Comparison of ENCODE assay signal across 1 cellular context in the genomic region with DNA sequence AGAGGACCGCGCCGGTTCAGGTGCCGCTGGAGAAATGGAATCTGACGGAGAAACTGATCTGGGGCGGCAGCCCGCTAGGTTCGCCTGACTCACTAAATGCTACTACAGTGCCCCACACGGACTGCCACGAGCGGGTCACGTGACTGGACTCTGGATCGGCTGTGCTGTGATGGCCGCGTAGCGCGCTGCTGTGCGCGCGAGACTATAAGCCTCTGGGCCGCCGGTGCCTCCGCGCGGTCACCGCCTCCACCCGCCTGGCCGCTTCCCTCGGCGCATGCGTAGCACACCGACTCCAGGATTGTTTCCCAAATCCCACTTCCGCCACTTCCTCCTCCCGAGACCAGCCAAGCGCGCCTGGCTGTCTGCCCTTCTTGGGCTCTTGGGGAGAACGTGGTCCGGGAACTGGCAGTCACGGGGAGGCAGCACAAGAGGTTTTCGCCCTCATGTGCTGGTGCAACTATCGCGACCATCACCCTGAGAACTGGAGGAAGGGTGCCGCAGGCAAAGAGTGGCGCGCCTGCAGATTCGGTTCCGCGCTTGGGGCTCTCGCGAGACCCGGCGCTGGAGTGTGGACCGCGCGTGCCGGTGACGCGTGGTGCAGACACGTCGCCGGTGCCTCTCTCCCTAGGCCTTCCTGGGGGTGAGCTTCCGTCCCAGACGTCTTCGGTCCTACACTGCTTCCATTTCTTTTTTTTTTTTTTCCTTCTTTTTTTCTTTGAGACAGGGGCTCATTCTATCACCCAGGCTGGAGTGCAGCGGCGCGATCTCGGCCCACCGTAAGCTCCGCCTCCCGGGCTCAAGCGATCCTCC.
TF ChIP-seq lines count a peak whose summit lies in the region.

No MANE protein-coding gene starts in this region.

TF ChIP-seq in HepG2, 621 proteins besides CTCF, POLR2A, EP300 and RAD21 (continued from another document and continues in another):
- TF ChIP-seq MTA1 (CRISPR knock-in tag; IDR thresholded peaks at IDR 0.05; ENCODE audit: borderline replicate concordance) (no peak), CENPX (CRISPR knock-in tag; IDR thresholded peaks at IDR 0.05) (no peak), ZFP90 (CRISPR knock-in tag; IDR thresholded peaks at IDR 0.05; ENCODE audit: borderline replicate concordance) (peak; percentile 87), ADNP (CRISPR knock-in tag; IDR thresholded peaks at IDR 0.05) (peak; percentile 62; the same call in 1 of the 2 replicates), ZNF660 (CRISPR knock-in tag; IDR thresholded peaks at IDR 0.05; ENCODE audit: borderline replicate concordance, low read depth) (no peak), AGO2 (optimal IDR thresholded peaks at IDR 0.05; ENCODE audit: low read depth, low read length) (peak; percentile 90), KAT7 (CRISPR knock-in tag; IDR thresholded peaks at IDR 0.05; ENCODE audit: borderline replicate concordance) (peak; percentile 22; the same call in 1 of the 2 replicates), KLF11 (CRISPR knock-in tag; IDR thresholded peaks at IDR 0.05) (peak; percentile 64; the same call in 1 of the 2 replicates), CREB1 (IDR thresholded peaks at IDR 0.05) (peak; percentile 87), CREB1 (CRISPR knock-in tag; IDR thresholded peaks at IDR 0.05) (peak; percentile 86), TRIM24 (CRISPR knock-in tag; IDR thresholded peaks at IDR 0.05) (no peak), ATM (IDR thresholded peaks at IDR 0.05; ENCODE audit: borderline replicate concordance) (no peak), NCOR1 (IDR thresholded peaks at IDR 0.05; ENCODE audit: borderline replicate concordance, low read length) (no peak), ZBTB7B (CRISPR knock-in tag; IDR thresholded peaks at IDR 0.05) (0 out of 2 replicates have a peak, but pooled peaks have one; percentile 29), ZNF891 (CRISPR knock-in tag; IDR thresholded peaks at IDR 0.05) (peak; percentile 94), ZNF136 (CRISPR knock-in tag; IDR thresholded peaks at IDR 0.05; ENCODE audit: low read depth) (0 out of 2 replicates have a peak, but pooled peaks have one; percentile 20), ZNF224 (CRISPR knock-in tag; IDR thresholded peaks at IDR 0.05) (peak; percentile 93; the same call in 1 of the 2 replicates), SRSF9 (IDR thresholded peaks at IDR 0.05; ENCODE audit: borderline replicate concordance, insufficient read depth, low read depth, low read length, poor library complexity, severe bottlenecking) (no peak), IKZF4 (CRISPR knock-in tag; IDR thresholded peaks at IDR 0.05; ENCODE audit: borderline replicate concordance, low read depth, not compliant biosample characterization) (no peak), POLR2AphosphoS2 (IDR thresholded peaks at IDR 0.05; ENCODE audit: low read depth, low read length) (peak; percentile 67; the same call in 1 of the 2 replicates), ZNF616 (CRISPR knock-in tag; IDR thresholded peaks at IDR 0.05; ENCODE audit: low read depth) (peak; percentile 15; the same call in 1 of the 2 replicates), NPAS2 (CRISPR knock-in tag; IDR thresholded peaks at IDR 0.05; ENCODE audit: borderline replicate concordance) (no peak), PPARG (CRISPR knock-in tag; conservative IDR thresholded peaks at IDR 0.05) (no peak), KLF9 (CRISPR knock-in tag; IDR thresholded peaks at IDR 0.05; ENCODE audit: low read depth) (peak; percentile 76; the same call in 1 of the 2 replicates), NFIC (IDR thresholded peaks at IDR 0.05; ENCODE audit: low read length) (0 out of 2 replicates have a peak, but pooled peaks have one; percentile 0), ZNF605 (CRISPR knock-in tag; IDR thresholded peaks at IDR 0.05) (peak; percentile 80), YEATS2 (CRISPR knock-in tag; IDR thresholded peaks at IDR 0.05; ENCODE audit: borderline replicate concordance) (peak; percentile 90; the same call in 1 of the 2 replicates), MYNN (CRISPR knock-in tag; IDR thresholded peaks at IDR 0.05; ENCODE audit: low read depth) (no peak; the same call in 1 of the 2 replicates), ZNF563 (CRISPR knock-in tag; IDR thresholded peaks at IDR 0.05) (peak; percentile 97), ATRX (CRISPR knock-in tag; IDR thresholded peaks at IDR 0.05; ENCODE audit: borderline replicate concordance) (peak; percentile 67; the same call in 1 of the 2 replicates)
- TF ChIP-seq, protein P1, sequence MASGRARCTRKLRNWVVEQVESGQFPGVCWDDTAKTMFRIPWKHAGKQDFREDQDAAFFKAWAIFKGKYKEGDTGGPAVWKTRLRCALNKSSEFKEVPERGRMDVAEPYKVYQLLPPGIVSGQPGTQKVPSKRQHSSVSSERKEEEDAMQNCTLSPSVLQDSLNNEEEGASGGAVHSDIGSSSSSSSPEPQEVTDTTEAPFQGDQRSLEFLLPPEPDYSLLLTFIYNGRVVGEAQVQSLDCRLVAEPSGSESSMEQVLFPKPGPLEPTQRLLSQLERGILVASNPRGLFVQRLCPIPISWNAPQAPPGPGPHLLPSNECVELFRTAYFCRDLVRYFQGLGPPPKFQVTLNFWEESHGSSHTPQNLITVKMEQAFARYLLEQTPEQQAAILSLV (CRISPR knock-in tag; IDR thresholded peaks at IDR 0.05; ENCODE audit: borderline replicate concordance): no peak; the same call in 1 of the 2 replicates
- TF ChIP-seq, protein P2, sequence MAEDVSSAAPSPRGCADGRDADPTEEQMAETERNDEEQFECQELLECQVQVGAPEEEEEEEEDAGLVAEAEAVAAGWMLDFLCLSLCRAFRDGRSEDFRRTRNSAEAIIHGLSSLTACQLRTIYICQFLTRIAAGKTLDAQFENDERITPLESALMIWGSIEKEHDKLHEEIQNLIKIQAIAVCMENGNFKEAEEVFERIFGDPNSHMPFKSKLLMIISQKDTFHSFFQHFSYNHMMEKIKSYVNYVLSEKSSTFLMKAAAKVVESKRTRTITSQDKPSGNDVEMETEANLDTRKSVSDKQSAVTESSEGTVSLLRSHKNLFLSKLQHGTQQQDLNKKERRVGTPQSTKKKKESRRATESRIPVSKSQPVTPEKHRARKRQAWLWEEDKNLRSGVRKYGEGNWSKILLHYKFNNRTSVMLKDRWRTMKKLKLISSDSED (CRISPR knock-in tag; IDR thresholded peaks at IDR 0.05): no peak
- TF ChIP-seq, protein P3, sequence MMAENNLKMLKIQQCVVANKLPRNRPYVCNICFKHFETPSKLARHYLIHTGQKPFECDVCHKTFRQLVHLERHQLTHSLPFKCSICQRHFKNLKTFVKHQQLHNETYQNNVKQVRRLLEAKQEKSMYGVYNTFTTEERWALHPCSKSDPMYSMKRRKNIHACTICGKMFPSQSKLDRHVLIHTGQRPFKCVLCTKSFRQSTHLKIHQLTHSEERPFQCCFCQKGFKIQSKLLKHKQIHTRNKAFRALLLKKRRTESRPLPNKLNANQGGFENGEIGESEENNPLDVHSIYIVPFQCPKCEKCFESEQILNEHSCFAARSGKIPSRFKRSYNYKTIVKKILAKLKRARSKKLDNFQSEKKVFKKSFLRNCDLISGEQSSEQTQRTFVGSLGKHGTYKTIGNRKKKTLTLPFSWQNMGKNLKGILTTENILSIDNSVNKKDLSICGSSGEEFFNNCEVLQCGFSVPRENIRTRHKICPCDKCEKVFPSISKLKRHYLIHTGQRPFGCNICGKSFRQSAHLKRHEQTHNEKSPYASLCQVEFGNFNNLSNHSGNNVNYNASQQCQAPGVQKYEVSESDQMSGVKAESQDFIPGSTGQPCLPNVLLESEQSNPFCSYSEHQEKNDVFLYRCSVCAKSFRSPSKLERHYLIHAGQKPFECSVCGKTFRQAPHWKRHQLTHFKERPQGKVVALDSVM (CRISPR knock-in tag; IDR thresholded peaks at IDR 0.05): peak; percentile 86
- TF ChIP-seq, protein P4, sequence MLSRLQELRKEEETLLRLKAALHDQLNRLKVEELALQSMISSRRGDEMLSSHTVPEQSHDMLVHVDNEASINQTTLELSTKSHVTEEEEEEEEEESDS (CRISPR knock-in tag; IDR thresholded peaks at IDR 0.05; ENCODE audit: borderline replicate concordance): 0 out of 2 replicates have a peak, but pooled peaks have one; percentile 25
- TF ChIP-seq, protein P5, sequence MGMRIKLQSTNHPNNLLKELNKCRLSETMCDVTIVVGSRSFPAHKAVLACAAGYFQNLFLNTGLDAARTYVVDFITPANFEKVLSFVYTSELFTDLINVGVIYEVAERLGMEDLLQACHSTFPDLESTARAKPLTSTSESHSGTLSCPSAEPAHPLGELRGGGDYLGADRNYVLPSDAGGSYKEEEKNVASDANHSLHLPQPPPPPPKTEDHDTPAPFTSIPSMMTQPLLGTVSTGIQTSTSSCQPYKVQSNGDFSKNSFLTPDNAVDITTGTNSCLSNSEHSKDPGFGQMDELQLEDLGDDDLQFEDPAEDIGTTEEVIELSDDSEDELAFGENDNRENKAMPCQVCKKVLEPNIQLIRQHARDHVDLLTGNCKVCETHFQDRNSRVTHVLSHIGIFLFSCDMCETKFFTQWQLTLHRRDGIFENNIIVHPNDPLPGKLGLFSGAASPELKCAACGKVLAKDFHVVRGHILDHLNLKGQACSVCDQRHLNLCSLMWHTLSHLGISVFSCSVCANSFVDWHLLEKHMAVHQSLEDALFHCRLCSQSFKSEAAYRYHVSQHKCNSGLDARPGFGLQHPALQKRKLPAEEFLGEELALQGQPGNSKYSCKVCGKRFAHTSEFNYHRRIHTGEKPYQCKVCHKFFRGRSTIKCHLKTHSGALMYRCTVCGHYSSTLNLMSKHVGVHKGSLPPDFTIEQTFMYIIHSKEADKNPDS (CRISPR knock-in tag; IDR thresholded peaks at IDR 0.05): 0 out of 2 replicates have a peak, but pooled peaks have one; percentile 51
- TF ChIP-seq, protein P6, sequence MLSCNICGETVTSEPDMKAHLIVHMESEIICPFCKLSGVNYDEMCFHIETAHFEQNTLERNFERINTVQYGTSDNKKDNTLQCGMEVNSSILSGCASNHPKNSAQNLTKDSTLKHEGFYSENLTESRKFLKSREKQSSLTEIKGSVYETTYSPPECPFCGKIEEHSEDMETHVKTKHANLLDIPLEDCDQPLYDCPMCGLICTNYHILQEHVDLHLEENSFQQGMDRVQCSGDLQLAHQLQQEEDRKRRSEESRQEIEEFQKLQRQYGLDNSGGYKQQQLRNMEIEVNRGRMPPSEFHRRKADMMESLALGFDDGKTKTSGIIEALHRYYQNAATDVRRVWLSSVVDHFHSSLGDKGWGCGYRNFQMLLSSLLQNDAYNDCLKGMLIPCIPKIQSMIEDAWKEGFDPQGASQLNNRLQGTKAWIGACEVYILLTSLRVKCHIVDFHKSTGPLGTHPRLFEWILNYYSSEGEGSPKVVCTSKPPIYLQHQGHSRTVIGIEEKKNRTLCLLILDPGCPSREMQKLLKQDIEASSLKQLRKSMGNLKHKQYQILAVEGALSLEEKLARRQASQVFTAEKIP (CRISPR knock-in tag; IDR thresholded peaks at IDR 0.05; ENCODE audit: borderline replicate concordance): no peak
- TF ChIP-seq, protein P7, sequence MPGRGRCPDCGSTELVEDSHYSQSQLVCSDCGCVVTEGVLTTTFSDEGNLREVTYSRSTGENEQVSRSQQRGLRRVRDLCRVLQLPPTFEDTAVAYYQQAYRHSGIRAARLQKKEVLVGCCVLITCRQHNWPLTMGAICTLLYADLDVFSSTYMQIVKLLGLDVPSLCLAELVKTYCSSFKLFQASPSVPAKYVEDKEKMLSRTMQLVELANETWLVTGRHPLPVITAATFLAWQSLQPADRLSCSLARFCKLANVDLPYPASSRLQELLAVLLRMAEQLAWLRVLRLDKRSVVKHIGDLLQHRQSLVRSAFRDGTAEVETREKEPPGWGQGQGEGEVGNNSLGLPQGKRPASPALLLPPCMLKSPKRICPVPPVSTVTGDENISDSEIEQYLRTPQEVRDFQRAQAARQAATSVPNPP (CRISPR knock-in tag; IDR thresholded peaks at IDR 0.05): peak; percentile 69; the same call in 1 of the 2 replicates
- TF ChIP-seq, protein P8, sequence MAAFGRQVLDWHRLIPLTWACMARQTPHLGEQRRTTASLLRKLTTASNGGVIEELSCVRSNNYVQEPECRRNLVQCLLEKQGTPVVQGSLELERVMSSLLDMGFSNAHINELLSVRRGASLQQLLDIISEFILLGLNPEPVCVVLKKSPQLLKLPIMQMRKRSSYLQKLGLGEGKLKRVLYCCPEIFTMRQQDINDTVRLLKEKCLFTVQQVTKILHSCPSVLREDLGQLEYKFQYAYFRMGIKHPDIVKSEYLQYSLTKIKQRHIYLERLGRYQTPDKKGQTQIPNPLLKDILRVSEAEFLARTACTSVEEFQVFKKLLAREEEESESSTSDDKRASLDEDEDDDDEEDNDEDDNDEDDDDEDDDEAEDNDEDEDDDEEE (CRISPR knock-in tag; IDR thresholded peaks at IDR 0.05): peak; percentile 83
- TF ChIP-seq, protein P9, sequence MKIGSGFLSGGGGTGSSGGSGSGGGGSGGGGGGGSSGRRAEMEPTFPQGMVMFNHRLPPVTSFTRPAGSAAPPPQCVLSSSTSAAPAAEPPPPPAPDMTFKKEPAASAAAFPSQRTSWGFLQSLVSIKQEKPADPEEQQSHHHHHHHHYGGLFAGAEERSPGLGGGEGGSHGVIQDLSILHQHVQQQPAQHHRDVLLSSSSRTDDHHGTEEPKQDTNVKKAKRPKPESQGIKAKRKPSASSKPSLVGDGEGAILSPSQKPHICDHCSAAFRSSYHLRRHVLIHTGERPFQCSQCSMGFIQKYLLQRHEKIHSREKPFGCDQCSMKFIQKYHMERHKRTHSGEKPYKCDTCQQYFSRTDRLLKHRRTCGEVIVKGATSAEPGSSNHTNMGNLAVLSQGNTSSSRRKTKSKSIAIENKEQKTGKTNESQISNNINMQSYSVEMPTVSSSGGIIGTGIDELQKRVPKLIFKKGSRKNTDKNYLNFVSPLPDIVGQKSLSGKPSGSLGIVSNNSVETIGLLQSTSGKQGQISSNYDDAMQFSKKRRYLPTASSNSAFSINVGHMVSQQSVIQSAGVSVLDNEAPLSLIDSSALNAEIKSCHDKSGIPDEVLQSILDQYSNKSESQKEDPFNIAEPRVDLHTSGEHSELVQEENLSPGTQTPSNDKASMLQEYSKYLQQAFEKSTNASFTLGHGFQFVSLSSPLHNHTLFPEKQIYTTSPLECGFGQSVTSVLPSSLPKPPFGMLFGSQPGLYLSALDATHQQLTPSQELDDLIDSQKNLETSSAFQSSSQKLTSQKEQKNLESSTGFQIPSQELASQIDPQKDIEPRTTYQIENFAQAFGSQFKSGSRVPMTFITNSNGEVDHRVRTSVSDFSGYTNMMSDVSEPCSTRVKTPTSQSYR (CRISPR knock-in tag; IDR thresholded peaks at IDR 0.05; ENCODE audit: borderline replicate concordance): peak; percentile 31; the same call in 1 of the 2 replicates
- TF ChIP-seq, protein P10, sequence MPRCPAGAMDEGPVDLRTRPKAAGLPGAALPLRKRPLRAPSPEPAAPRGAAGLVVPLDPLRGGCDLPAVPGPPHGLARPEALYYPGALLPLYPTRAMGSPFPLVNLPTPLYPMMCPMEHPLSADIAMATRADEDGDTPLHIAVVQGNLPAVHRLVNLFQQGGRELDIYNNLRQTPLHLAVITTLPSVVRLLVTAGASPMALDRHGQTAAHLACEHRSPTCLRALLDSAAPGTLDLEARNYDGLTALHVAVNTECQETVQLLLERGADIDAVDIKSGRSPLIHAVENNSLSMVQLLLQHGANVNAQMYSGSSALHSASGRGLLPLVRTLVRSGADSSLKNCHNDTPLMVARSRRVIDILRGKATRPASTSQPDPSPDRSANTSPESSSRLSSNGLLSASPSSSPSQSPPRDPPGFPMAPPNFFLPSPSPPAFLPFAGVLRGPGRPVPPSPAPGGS (CRISPR knock-in tag; IDR thresholded peaks at IDR 0.05): peak; percentile 87
